In the genomic region with DNA sequence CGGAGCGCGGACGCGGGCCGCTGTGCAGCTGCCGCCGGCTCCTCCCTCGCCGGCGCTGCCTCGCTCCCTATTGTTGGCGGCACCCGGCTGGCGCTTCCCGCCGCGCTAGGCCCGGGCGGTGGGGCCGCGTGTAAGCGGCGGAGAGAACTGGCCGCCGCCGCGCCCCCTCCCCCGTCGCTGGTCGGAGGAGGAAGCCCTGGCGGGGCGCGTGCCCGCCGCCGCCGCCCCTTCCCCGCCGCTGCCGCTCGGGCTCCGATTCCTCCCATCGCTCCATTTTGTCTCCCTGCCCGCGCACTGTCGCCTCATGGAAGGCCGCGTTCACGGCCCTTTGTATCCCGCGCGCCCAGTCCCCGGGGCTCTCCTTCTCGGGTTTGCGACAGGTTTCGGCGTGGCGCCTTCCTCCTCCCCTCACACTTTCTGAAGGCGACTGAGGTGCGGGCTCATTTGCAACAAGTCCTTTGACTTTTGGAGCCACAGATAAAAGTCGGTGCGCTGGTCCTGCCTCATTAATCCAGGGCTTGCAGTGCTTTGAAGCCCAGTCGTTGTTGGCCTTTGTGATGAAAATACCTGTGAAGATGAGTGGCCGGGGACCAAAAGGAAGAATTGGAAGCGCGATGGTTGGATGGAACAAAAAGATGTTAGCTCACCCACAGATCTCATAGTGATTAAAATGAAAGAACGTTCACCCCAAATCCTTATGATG, we compare ENCODE assay signal across 8 cellular contexts. TPM values are rescaled to one million over a fixed set of nuclear protein-coding genes. Genes with fewer than 3 reads are reported as not detected.
A peak's percentile ranks its signal among the peaks of the same experiment; 100 is the strongest.
DNase-seq lines count a peak whose midpoint lies in the region; ATAC-seq and TF ChIP-seq lines count a peak whose summit lies in the region.

No MANE protein-coding gene starts in this region.

- CTCF ChIA-PET in CD4-positive, alpha-beta T cell (lab: Charles Lee): interaction anchor here (2.9 kb wide), 1 partner anchor 14 kb away, joined by 10 read pairs; no protein-coding TSS in a partner anchor

- H3K9me3 Mint-ChIP-seq in CD4-positive, alpha-beta T cell: no peaks in the 10 kb centered on the region
- no peaks in the 10 kb centered on the region for H3K9me3 Mint-ChIP-seq in activated naive CD8-positive, alpha-beta T cell treated with anti-CD3 and anti-CD28 coated beads for 36 hours

- no peaks in the 10 kb centered on the region for H3K27me3 Mint-ChIP-seq in CD4-positive, alpha-beta T cell
- H3K27me3 Mint-ChIP-seq in activated naive CD8-positive, alpha-beta T cell treated with anti-CD3 and anti-CD28 coated beads for 36 hours: peaks cover 4% of the 10 kb centered on the region

- peaks cover 66% of the 10 kb centered on the region for H3K4me1 Mint-ChIP-seq in CD4-positive, alpha-beta T cell (ENCODE audit: low read depth)
- peaks cover 49% of the 10 kb centered on the region for H3K4me1 Mint-ChIP-seq in activated naive CD8-positive, alpha-beta T cell treated with anti-CD3 and anti-CD28 coated beads for 36 hours

- DNase-seq in CD4-positive, alpha-beta T cell: peak in 9 of 10 experiments; percentile 22 to 54 (median 34)
- DNase-seq in SJSA1 (ENCODE audit: low read depth in 1 of 2, low spot score in 2 of 2): peak; percentile 43 to 50
- DNase-seq in activated naive CD8-positive, alpha-beta T cell treated with anti-CD3 and anti-CD28 coated beads for 36 hours: peak; percentile 58
- DNase-seq in cardiac septum (ENCODE audit: low spot score): peak; percentile 76
- DNase-seq in upper lobe of right lung: peak; percentile 82

- intact Hi-C loops in CD4-positive, alpha-beta T cell (cut with DNase I, micrococcal nuclease): loop anchor here (2.0 to 10.0 kb wide), 6 partner anchors 15 to 1973 kb away; a partner anchor contains a TSS
- intact Hi-C loops in cardiac septum (cut with DNase I): loop anchor here (5.0 kb wide), 1 partner anchor 232 kb away; a partner anchor contains a TSS
- intact Hi-C loops in upper lobe of right lung (cut with DNase I): no loop called here

- peaks cover 5% of the 10 kb centered on the region for H3K4me1 ChIP-seq in SJSA1 (replicated peaks)
- H3K4me1 ChIP-seq in parathyroid adenoma: peaks cover 11% of the 10 kb centered on the region
- peaks cover 38% of the 10 kb centered on the region for H3K4me1 ChIP-seq in upper lobe of right lung

- TF ChIP-seq CTCF in CD4-positive, alpha-beta T cell (IDR thresholded peaks at IDR 0.05): no peak
- TF ChIP-seq CTCF in parathyroid adenoma (IDR thresholded peaks at IDR 0.05) (no peak), upper lobe of right lung (IDR thresholded peaks at IDR 0.05) (no peak)

- peaks cover 32% of the 10 kb centered on the region for H3K79me2 ChIP-seq in parathyroid adenoma

- H3K36me3 Mint-ChIP-seq in CD4-positive, alpha-beta T cell (ENCODE audit: low read depth): peaks cover 26% of the 10 kb centered on the region
- H3K36me3 Mint-ChIP-seq in activated naive CD8-positive, alpha-beta T cell treated with anti-CD3 and anti-CD28 coated beads for 36 hours: peaks cover 25% of the 10 kb centered on the region

- peak overlapping the region; percentile 83 for H2AFZ ChIP-seq in parathyroid adenoma

- H3K27ac ChIP-seq in CD4-positive, alpha-beta T cell (ENCODE audit: low read depth, low read length): peak overlapping the region; percentile 85
- H3K27ac ChIP-seq in SJSA1 (peak overlapping the region; percentile 74), parathyroid adenoma (peak overlapping the region; percentile 74), upper lobe of right lung (peak overlapping the region; percentile 86)

- H3K27ac Mint-ChIP-seq in CD4-positive, alpha-beta T cell: peak overlapping the region; percentile 99
- H3K27ac Mint-ChIP-seq in activated naive CD8-positive, alpha-beta T cell treated with anti-CD3 and anti-CD28 coated beads for 36 hours: peak overlapping the region; percentile 100

- H3K4me3 ChIP-seq in SJSA1 (peak overlapping the region; percentile 99), parathyroid adenoma (ENCODE audit: low read depth, low read length) (peak overlapping the region; percentile 83), upper lobe of right lung (peak overlapping the region; percentile 77)

- POLR2A ChIA-PET in CD4-positive, alpha-beta T cell (lab: Charles Lee): interaction anchor here (0.5 to 2.2 kb wide), 10 partner anchors 8 to 1971 kb away, joined by 3 to 26 read pairs (median 6); a partner anchor contains a TSS

- H3K9me3 ChIP-seq in CD4-positive, alpha-beta T cell (ENCODE audit: control insufficient read depth, low read length): no peaks in the 10 kb centered on the region
- H3K9me3 ChIP-seq in SJSA1 (replicated peaks): peaks cover 7% of the 10 kb centered on the region; the same call in 1 of the 2 replicates
- no peaks in the 10 kb centered on the region for H3K9me3 ChIP-seq in parathyroid adenoma (ENCODE audit: control insufficient read depth, low read length)
- H3K9me3 ChIP-seq in upper lobe of right lung: no peaks in the 10 kb centered on the region

- no peaks in the 10 kb centered on the region for H3K27me3 ChIP-seq in CD4-positive, alpha-beta T cell (ENCODE audit: control insufficient read depth, insufficient read depth, low read length)
- H3K27me3 ChIP-seq in SJSA1 (replicated peaks): no peaks in the 10 kb centered on the region
- no peaks in the 10 kb centered on the region for H3K27me3 ChIP-seq in parathyroid adenoma (ENCODE audit: control insufficient read depth, insufficient read depth, low read length)
- H3K27me3 ChIP-seq in upper lobe of right lung: no peaks in the 10 kb centered on the region

- H3K36me3 ChIP-seq in SJSA1 (peaks cover 15% of the 10 kb centered on the region), parathyroid adenoma (ENCODE audit: control insufficient read depth, insufficient read depth, low read length) (no peaks in the 10 kb centered on the region), upper lobe of right lung (no peaks in the 10 kb centered on the region)

- H3K4me2 ChIP-seq in parathyroid adenoma (ENCODE audit: low read length): peak overlapping the region; percentile 93

- peak overlapping the region; percentile 97 for H3K4me3 Mint-ChIP-seq in CD4-positive, alpha-beta T cell
- peak overlapping the region; percentile 99 for H3K4me3 Mint-ChIP-seq in activated naive CD8-positive, alpha-beta T cell treated with anti-CD3 and anti-CD28 coated beads for 36 hours

- peak overlapping the region; percentile 4 for H3K9ac ChIP-seq in parathyroid adenoma

- ATAC-seq in CD4-positive, alpha-beta T cell (ENCODE audit: poor library complexity): peak; percentile 29
- peak; percentile 27 for ATAC-seq in GM19372 (IDR thresholded peaks at IDR 0.05; ENCODE audit: low read depth, unreplicated experiment)
- ATAC-seq in HG03460 (IDR thresholded peaks at IDR 0.05; ENCODE audit: unreplicated experiment): peak; percentile 32
- peak; percentile 67 for ATAC-seq in upper lobe of right lung

RNA-seq across cellular contexts. Expression of a gene that starts 0.7 kb away (rescaled TPM):
- 10 to 100 TPM; 80.9 to 86.7 TPM for total RNA-seq in CD4-positive, alpha-beta T cell
- 24.4 and 35.7 TPM in 2 replicates for total RNA-seq in SJSA1 (2014; rRNA removed; shearing (Covaris generic))
- 100 to 1,000 TPM; 124 to 133 TPM for total RNA-seq in activated naive CD8-positive, alpha-beta T cell treated with anti-CD3 and anti-CD28 coated beads for 36 hours
- total RNA-seq in cardiac septum: 35.4 TPM
- total RNA-seq in upper lobe of right lung: 53.4 TPM

Comparison
In these comparisons a context has a peak if more than half of its experiments do, and no peak if none do; other contexts are left out.
1. Peak in every context shown above with its lines: DNase-seq, ATAC-seq, H3K4me3 ChIP-seq and H3K27ac ChIP-seq.